In the genomic region with DNA sequence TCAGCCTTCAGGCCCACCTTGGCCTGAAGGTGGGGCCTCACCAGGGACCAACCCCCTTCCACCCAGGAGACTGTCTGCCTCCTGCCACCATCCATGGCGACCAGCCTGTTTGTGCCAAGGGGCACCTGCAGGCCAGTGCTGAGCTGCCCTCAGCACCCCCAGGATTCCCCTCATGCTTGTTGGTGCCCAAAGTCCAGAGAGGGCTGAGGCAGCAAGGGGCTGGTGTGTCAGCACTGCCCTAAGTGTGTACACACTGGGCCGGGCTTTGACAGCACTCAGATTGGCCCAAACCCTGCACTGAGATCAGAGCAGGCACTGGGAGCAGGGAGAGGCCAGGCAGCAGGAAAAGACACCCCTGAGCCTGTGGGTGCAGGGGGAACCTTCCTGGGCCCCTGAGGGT, we compare ENCODE assay signal across 35 cellular contexts. TPM values are rescaled to one million over a fixed set of nuclear protein-coding genes. Genes with fewer than 3 reads are reported as not detected.
"Had no signal": no experiment of that assay in that cellular context is flagged by ENCODE, and none has a peak within 500 bp of the region (broad histone marks: within the 10 kb centered on the region; RNA-seq: fewer than 3 reads in every experiment).

No MANE protein-coding gene starts in this region.

- H3K9me3 Mint-ChIP-seq: activated naive CD4-positive, alpha-beta T cell treated with anti-CD3 and anti-CD28 coated beads, Interleukin-2, amount 50 U/mL, for 72 hours; activated T-cell treated with anti-CD3 and anti-CD28 coated beads, Interleukin-2, amount 50 U/mL, for 72 hours; activated T-helper 1 cell treated with anti-CD3 and anti-CD28 coated beads, Interleukin-12 subunit alpha, Interleukin-12 subunit beta, Interleukin-2, Interleukin-4 antibody, amounts not matched to agents 30 ng/mL and 10 ng/mL and 1 ng/mL, durations not matched to agents 14 hours and 24 hours and 36 hours; activated T-helper 17 cell treated with anti-CD3 and anti-CD28 coated beads, Interleukin-2, amount 50 U/mL, for 72 hours; T-helper 1 cell treated with Interleukin-12 subunit alpha and Interleukin-12 subunit beta and Interleukin-4 antibody, amounts not matched to agents 30 μg/mL and 1 μg/mL, for 36 hours; T-helper 2 cell treated with Interferon-gamma antibody and Interleukin-4, amounts not matched to agents 5 μg/mL and 100 μg/mL, for 36 hours had no signal

- FAIRE-seq: TTC549 had no signal

- H3K4me3 Mint-ChIP-seq: activated B cell treated with CpG ODN at 0.5 μM for 24 hours; activated CD4-positive, alpha-beta memory T cell treated with anti-CD3 and anti-CD28 coated beads for 36 hours; activated CD4-positive, alpha-beta T cell treated with anti-CD3 and anti-CD28 coated beads, Interleukin-2, amount 10 ng/mL, durations not matched to agents 24 days and 14 days; activated CD8-positive, alpha-beta T cell treated with anti-CD3 and anti-CD28 coated beads for 36 hours; activated naive CD4-positive, alpha-beta T cell treated with anti-CD3 and anti-CD28 coated beads for 36 hours; activated naive CD8-positive, alpha-beta T cell treated with anti-CD3 and anti-CD28 coated beads for 36 hours; activated T-cell treated with anti-CD3 and anti-CD28 coated beads, Interleukin-2, amount 50 U/mL, for 4 hours; activated T-cell treated with anti-CD3 and anti-CD28 coated beads, Interleukin-2, amount 50 U/mL, for 72 hours; activated T-helper 1 cell treated with anti-CD3 and anti-CD28 coated beads, Interleukin-12 subunit alpha, Interleukin-12 subunit beta, Interleukin-2, Interleukin-4 antibody, amounts not matched to agents 30 ng/mL and 10 ng/mL and 1 ng/mL, durations not matched to agents 14 hours and 24 hours and 36 hours; activated T-helper 17 cell treated with anti-CD3 and anti-CD28 coated beads, Interleukin-2, amount 50 U/mL, for 72 hours; brain; T-helper 1 cell treated with Interleukin-12 subunit alpha and Interleukin-12 subunit beta and Interleukin-4 antibody, amounts not matched to agents 30 μg/mL and 1 μg/mL, for 36 hours; T-helper 2 cell treated with Interferon-gamma antibody and Interleukin-4, amounts not matched to agents 5 μg/mL and 100 μg/mL, for 36 hours had no signal

- H3K4me1 Mint-ChIP-seq: activated B cell treated with CpG ODN at 0.5 μM for 24 hours; activated CD4-positive, alpha-beta T cell treated with anti-CD3 and anti-CD28 coated beads, Interleukin-2, amount 10 ng/mL, durations not matched to agents 24 days and 14 days; brain had no signal

- H3K27ac Mint-ChIP-seq: activated B cell treated with CpG ODN at 0.5 μM for 24 hours; activated CD4-positive, alpha-beta memory T cell treated with anti-CD3 and anti-CD28 coated beads for 36 hours; activated CD4-positive, alpha-beta T cell treated with anti-CD3 and anti-CD28 coated beads, Interleukin-2, amount 10 ng/mL, durations not matched to agents 24 days and 14 days; activated CD8-positive, alpha-beta T cell treated with anti-CD3 and anti-CD28 coated beads for 36 hours; activated naive CD4-positive, alpha-beta T cell treated with anti-CD3 and anti-CD28 coated beads for 36 hours; activated naive CD8-positive, alpha-beta T cell treated with anti-CD3 and anti-CD28 coated beads for 36 hours; activated T-cell treated with anti-CD3 and anti-CD28 coated beads, Interleukin-2, amount 50 U/mL, for 72 hours; activated T-helper 1 cell treated with anti-CD3 and anti-CD28 coated beads, Interleukin-12 subunit alpha, Interleukin-12 subunit beta, Interleukin-2, Interleukin-4 antibody, amounts not matched to agents 30 ng/mL and 10 ng/mL and 1 ng/mL, durations not matched to agents 14 hours and 24 hours and 36 hours; activated T-helper 17 cell treated with anti-CD3 and anti-CD28 coated beads, Interleukin-2, amount 50 U/mL, for 72 hours; brain; T-helper 1 cell treated with Interleukin-12 subunit alpha and Interleukin-12 subunit beta and Interleukin-4 antibody, amounts not matched to agents 30 μg/mL and 1 μg/mL, for 36 hours; T-helper 2 cell treated with Interferon-gamma antibody and Interleukin-4, amounts not matched to agents 5 μg/mL and 100 μg/mL, for 36 hours had no signal

- H3K27ac ChIP-seq: adrenal gland, ascending aorta, breast epithelium, VCaP had no signal

- H3K4me1 ChIP-seq: ascending aorta, breast epithelium had no signal

- H3K4me3 ChIP-seq: adrenal gland, ascending aorta, breast epithelium had no signal

- H3K27me3 ChIP-seq: adrenal gland, ascending aorta, breast epithelium had no signal

- H3K9me3 ChIP-seq: adrenal gland, ascending aorta, breast epithelium had no signal

- DNase-seq: activated B cell treated with CpG ODN at 0.5 μM for 24 hours; activated CD4-positive, alpha-beta memory T cell treated with anti-CD3 and anti-CD28 coated beads for 36 hours; activated CD4-positive, alpha-beta T cell treated with anti-CD3 and anti-CD28 coated beads for 4 hours; activated CD4-positive, alpha-beta T cell treated with anti-CD3 and anti-CD28 coated beads, Interleukin-2, amount 10 ng/mL, durations not matched to agents 24 days and 14 days; activated CD4-positive, alpha-beta T cell treated with anti-CD3 and anti-CD28 coated beads, Interleukin-2, amount 50 U/mL, for 1 hour; activated CD4-positive, alpha-beta T cell treated with anti-CD3 and anti-CD28 coated beads, Interleukin-2, amount 50 U/mL, for 4 hours; activated CD4-positive, CD25-positive, alpha-beta regulatory T cell treated with anti-CD3 and anti-CD28 coated beads, Interleukin-2, amount 50 U/mL, for 72 hours; activated CD8-positive, alpha-beta memory T cell treated with anti-CD3 and anti-CD28 coated beads, Interleukin-2, amount 50 U/mL, for 4 hours; activated CD8-positive, alpha-beta T cell treated with anti-CD3 and anti-CD28 coated beads for 36 hours; activated effector memory CD4-positive, alpha-beta T cell treated with anti-CD3 and anti-CD28 coated beads, Interleukin-2, amount 50 U/mL, for 16 hours; activated gamma-delta T cell treated with Interleukin-2 at 50 U/mL for 16 hours; activated naive CD4-positive, alpha-beta T cell; activated naive CD4-positive, alpha-beta T cell treated with anti-CD3 and anti-CD28 coated beads for 36 hours; activated naive CD4-positive, alpha-beta T cell treated with anti-CD3 and anti-CD28 coated beads, Interleukin-2, amount 50 U/mL, for 16 hours; activated naive CD8-positive, alpha-beta T cell treated with anti-CD3 and anti-CD28 coated beads for 36 hours; activated T-cell treated with anti-CD3 and anti-CD28 coated beads for 4 hours; activated T-cell treated with anti-CD3 and anti-CD28 coated beads, Interleukin-2, amount 50 U/mL, for 1 hour; activated T-cell treated with anti-CD3 and anti-CD28 coated beads, Interleukin-2, amount 50 U/mL, for 4 hours; activated T-cell treated with anti-CD3 and anti-CD28 coated beads, Interleukin-2, amount 50 U/mL, for 72 hours; adrenal gland; amniotic stem cell; central memory CD4-positive, alpha-beta T cell; T-helper 1 cell; T-helper 2 cell; T-helper 9 cell had no signal

- H3K36me3 ChIP-seq: adrenal gland, breast epithelium had no signal

- ATAC-seq: activated CD8-positive, alpha-beta T cell treated with anti-CD3 and anti-CD28 coated beads for 36 hours; activated naive CD4-positive, alpha-beta T cell treated with anti-CD3 and anti-CD28 coated beads, Interleukin-2, amount 50 U/mL, for 72 hours; activated T-cell treated with anti-CD3 and anti-CD28 coated beads, Interleukin-2, amount 50 U/mL, for 4 hours; activated T-cell treated with anti-CD3 and anti-CD28 coated beads, Interleukin-2, amount 50 U/mL, for 72 hours; activated T-helper 17 cell treated with anti-CD3 and anti-CD28 coated beads, Interleukin-2, amount 50 U/mL, for 72 hours had no signal

RNA-seq across cellular contexts. Expression of gene ADAM21, which starts 53.7 kb away (rescaled TPM):
- total RNA-seq: activated CD4-positive, alpha-beta T cell treated with anti-CD3 and anti-CD28 coated beads, Interleukin-2, amount 10 ng/mL, durations not matched to agents 24 days and 14 days; activated T-helper 1 cell treated with anti-CD3 and anti-CD28 coated beads, Interleukin-12 subunit alpha, Interleukin-12 subunit beta, Interleukin-2, Interleukin-4 antibody, amounts not matched to agents 30 ng/mL and 10 ng/mL and 1 ng/mL, durations not matched to agents 14 hours and 24 hours and 36 hours; activated T-helper 17 cell treated with anti-CD3 and anti-CD28 coated beads, Interleukin-2, amount 50 U/mL, for 72 hours had no signal
